Comparison of ENCODE assay signal across 1 cellular context in the genomic region with DNA sequence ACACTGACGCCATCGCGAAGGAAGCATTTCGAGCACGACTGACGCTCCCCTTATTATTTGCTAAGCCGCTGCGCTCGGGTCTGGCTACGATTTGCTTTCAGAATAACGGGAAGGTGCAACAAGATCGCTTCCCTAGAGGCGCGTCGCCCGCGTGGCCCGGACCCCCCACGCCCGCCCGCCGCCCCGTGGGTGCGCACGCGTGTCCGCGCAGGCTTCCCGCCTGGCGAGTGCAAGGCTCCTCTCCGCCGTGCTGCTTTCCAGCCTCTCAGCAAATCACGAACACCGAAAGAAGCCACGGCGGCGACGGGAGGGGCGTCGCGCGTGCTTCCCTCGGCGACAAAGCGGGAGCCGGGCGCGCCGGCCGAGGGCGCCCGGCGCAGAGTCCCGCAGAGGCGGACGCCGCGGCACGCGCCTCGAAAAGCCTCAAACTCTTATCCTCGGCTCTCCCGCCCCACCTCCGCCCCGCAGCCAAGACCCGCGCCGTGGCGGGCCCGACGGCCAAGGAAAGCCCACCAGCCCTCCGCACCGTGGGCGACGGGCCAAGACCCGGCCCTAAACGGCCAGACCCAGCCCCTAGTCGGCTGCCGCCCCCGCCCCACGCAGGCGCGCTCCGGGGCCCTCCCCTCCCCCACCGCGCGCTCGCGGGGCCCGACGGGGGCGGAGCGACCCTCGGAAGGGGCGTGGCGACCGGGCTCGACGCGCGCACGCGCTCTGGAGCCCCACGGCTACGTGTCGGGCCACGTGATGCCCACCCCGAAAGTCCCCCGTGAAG.
TF ChIP-seq lines count a peak whose summit lies in the region.

No MANE protein-coding gene starts in this region.

TF ChIP-seq in HepG2, 621 proteins besides CTCF, POLR2A, EP300 and RAD21 (continued from another document and continues in another):
- TF ChIP-seq, protein P1, sequence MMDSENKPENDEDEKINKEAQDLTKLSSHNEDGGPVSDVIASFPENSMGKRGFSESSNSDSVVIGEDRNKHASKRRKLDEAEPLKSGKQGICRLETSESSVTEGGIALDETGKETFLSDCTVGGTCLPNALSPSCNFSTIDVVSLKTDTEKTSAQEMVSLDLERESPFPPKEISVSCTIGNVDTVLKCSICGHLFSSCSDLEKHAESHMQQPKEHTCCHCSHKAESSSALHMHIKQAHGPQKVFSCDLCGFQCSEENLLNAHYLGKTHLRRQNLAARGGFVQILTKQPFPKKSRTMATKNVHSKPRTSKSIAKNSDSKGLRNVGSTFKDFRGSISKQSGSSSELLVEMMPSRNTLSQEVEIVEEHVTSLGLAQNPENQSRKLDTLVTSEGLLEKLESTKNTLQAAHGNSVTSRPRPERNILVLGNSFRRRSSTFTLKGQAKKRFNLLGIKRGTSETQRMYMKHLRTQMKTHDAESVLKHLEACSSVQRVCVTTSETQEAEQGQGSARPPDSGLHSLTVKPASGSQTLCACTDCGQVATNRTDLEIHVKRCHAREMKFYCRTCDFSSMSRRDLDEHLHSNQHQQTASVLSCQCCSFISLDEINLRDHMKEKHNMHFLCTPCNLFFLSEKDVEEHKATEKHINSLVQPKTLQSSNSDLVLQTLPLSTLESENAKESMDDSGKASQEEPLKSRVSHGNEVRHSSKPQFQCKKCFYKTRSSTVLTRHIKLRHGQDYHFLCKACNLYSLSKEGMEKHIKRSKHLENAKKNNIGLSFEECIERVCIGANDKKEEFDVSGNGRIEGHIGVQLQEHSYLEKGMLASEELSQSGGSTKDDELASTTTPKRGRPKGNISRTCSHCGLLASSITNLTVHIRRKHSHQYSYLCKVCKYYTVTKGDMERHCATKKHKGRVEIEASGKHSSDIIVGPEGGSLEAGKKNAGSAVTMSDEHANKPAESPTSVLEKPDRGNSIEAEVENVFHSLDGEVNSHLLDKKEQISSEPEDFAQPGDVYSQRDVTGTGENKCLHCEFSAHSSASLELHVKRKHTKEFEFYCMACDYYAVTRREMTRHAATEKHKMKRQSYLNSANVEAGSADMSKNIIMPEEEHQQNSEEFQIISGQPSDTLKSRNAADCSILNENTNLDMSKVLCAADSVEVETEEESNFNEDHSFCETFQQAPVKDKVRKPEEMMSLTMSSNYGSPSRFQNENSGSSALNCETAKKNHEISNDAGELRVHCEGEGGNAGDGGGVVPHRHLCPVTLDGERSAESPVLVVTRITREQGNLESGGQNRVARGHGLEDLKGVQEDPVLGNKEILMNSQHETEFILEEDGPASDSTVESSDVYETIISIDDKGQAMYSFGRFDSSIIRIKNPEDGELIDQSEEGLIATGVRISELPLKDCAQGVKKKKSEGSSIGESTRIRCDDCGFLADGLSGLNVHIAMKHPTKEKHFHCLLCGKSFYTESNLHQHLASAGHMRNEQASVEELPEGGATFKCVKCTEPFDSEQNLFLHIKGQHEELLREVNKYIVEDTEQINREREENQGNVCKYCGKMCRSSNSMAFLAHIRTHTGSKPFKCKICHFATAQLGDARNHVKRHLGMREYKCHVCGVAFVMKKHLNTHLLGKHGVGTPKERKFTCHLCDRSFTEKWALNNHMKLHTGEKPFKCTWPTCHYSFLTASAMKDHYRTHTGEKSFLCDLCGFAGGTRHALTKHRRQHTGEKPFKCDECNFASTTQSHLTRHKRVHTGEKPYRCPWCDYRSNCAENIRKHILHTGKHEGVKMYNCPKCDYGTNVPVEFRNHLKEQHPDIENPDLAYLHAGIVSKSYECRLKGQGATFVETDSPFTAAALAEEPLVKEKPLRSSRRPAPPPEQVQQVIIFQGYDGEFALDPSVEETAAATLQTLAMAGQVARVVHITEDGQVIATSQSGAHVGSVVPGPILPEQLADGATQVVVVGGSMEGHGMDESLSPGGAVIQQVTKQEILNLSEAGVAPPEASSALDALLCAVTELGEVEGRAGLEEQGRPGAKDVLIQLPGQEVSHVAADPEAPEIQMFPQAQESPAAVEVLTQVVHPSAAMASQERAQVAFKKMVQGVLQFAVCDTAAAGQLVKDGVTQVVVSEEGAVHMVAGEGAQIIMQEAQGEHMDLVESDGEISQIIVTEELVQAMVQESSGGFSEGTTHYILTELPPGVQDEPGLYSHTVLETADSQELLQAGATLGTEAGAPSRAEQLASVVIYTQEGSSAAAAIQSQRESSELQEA (CRISPR knock-in tag; IDR thresholded peaks at IDR 0.05; ENCODE audit: not compliant biosample characterization): peak; percentile 49
- TF ChIP-seq KDM1A (CRISPR knock-in tag; IDR thresholded peaks at IDR 0.05) (peak; percentile 48; the same call in 1 of the 2 replicates), GZF1 (CRISPR knock-in tag; IDR thresholded peaks at IDR 0.05) (no peak; the same call in 1 of the 2 replicates), NR1H2 (CRISPR knock-in tag; IDR thresholded peaks at IDR 0.05; ENCODE audit: borderline replicate concordance, low read depth) (no peak), KDM5B (CRISPR knock-in tag; IDR thresholded peaks at IDR 0.05; ENCODE audit: borderline replicate concordance) (peak; percentile 94), ZNF547 (CRISPR knock-in tag; IDR thresholded peaks at IDR 0.05) (peak; percentile 96), HHEX (CRISPR knock-in tag; IDR thresholded peaks at IDR 0.05) (no peak), ZNF552 (CRISPR knock-in tag; IDR thresholded peaks at IDR 0.05; ENCODE audit: borderline replicate concordance) (peak; percentile 69; the same call in 1 of the 2 replicates), ZNF773 (CRISPR knock-in tag; IDR thresholded peaks at IDR 0.05; ENCODE audit: borderline replicate concordance) (peak; percentile 31; the same call in 1 of the 2 replicates), HNRNPH1 (optimal IDR thresholded peaks at IDR 0.05; ENCODE audit: low read depth, low read length) (no peak), ZNF598 (CRISPR knock-in tag; IDR thresholded peaks at IDR 0.05; ENCODE audit: borderline replicate concordance) (peak; percentile 82; the same call in 1 of the 2 replicates), GABPB1 (CRISPR knock-in tag; IDR thresholded peaks at IDR 0.05) (peak; percentile 75), KDM2A (CRISPR knock-in tag; IDR thresholded peaks at IDR 0.05; ENCODE audit: borderline replicate concordance, low read depth) (peak; percentile 78), TARDBP (CRISPR knock-in tag; IDR thresholded peaks at IDR 0.05) (peak; percentile 80; the same call in 1 of the 2 replicates), SNAPC2 (CRISPR knock-in tag; IDR thresholded peaks at IDR 0.05) (peak; percentile 67; the same call in 1 of the 2 replicates), HOXA7 (CRISPR knock-in tag; IDR thresholded peaks at IDR 0.05) (no peak)
- TF ChIP-seq, protein P2, sequence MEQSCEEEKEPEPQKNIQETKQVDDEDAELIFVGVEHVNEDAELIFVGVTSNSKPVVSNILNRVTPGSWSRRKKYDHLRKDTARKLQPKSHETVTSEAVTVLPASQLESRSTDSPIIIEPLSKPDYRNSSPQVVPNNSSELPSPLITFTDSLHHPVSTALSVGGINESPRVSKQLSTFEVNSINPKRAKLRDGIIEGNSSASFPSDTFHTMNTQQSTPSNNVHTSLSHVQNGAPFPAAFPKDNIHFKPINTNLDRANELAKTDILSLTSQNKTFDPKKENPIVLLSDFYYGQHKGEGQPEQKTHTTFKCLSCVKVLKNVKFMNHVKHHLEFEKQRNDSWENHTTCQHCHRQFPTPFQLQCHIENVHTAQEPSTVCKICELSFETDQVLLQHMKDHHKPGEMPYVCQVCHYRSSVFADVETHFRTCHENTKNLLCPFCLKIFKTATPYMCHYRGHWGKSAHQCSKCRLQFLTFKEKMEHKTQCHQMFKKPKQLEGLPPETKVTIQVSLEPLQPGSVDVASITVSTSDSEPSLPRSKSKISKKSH (CRISPR knock-in tag; IDR thresholded peaks at IDR 0.05; ENCODE audit: borderline replicate concordance): peak; percentile 52; the same call in 1 of the 2 replicates
- TF ChIP-seq, protein P3, sequence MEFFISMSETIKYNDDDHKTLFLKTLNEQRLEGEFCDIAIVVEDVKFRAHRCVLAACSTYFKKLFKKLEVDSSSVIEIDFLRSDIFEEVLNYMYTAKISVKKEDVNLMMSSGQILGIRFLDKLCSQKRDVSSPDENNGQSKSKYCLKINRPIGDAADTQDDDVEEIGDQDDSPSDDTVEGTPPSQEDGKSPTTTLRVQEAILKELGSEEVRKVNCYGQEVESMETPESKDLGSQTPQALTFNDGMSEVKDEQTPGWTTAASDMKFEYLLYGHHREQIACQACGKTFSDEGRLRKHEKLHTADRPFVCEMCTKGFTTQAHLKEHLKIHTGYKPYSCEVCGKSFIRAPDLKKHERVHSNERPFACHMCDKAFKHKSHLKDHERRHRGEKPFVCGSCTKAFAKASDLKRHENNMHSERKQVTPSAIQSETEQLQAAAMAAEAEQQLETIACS (CRISPR knock-in tag; IDR thresholded peaks at IDR 0.05): peak; percentile 89
- TF ChIP-seq, protein P4, sequence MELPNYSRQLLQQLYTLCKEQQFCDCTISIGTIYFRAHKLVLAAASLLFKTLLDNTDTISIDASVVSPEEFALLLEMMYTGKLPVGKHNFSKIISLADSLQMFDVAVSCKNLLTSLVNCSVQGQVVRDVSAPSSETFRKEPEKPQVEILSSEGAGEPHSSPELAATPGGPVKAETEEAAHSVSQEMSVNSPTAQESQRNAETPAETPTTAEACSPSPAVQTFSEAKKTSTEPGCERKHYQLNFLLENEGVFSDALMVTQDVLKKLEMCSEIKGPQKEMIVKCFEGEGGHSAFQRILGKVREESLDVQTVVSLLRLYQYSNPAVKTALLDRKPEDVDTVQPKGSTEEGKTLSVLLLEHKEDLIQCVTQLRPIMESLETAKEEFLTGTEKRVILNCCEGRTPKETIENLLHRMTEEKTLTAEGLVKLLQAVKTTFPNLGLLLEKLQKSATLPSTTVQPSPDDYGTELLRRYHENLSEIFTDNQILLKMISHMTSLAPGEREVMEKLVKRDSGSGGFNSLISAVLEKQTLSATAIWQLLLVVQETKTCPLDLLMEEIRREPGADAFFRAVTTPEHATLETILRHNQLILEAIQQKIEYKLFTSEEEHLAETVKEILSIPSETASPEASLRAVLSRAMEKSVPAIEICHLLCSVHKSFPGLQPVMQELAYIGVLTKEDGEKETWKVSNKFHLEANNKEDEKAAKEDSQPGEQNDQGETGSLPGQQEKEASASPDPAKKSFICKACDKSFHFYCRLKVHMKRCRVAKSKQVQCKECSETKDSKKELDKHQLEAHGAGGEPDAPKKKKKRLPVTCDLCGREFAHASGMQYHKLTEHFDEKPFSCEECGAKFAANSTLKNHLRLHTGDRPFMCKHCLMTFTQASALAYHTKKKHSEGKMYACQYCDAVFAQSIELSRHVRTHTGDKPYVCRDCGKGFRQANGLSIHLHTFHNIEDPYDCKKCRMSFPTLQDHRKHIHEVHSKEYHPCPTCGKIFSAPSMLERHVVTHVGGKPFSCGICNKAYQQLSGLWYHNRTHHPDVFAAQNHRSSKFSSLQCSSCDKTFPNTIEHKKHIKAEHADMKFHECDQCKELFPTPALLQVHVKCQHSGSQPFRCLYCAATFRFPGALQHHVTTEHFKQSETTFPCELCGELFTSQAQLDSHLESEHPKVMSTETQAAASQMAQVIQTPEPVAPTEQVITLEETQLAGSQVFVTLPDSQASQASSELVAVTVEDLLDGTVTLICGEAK (IDR thresholded peaks at IDR 0.05): no peak
- TF ChIP-seq, protein P4 (CRISPR knock-in tag; IDR thresholded peaks at IDR 0.05): peak; percentile 73
- TF ChIP-seq, protein P5, sequence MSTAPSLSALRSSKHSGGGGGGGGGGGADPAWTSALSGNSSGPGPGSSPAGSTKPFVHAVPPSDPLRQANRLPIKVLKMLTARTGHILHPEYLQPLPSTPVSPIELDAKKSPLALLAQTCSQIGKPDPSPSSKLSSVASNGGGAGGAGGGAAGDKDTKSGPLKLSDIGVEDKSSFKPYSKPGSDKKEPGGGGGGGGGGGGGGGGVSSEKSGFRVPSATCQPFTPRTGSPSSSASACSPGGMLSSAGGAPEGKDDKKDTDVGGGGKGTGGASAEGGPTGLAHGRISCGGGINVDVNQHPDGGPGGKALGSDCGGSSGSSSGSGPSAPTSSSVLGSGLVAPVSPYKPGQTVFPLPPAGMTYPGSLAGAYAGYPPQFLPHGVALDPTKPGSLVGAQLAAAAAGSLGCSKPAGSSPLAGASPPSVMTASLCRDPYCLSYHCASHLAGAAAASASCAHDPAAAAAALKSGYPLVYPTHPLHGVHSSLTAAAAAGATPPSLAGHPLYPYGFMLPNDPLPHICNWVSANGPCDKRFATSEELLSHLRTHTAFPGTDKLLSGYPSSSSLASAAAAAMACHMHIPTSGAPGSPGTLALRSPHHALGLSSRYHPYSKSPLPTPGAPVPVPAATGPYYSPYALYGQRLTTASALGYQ (CRISPR knock-in tag; IDR thresholded peaks at IDR 0.05): peak; percentile 16; the same call in 1 of the 2 replicates
- TF ChIP-seq, protein P6, sequence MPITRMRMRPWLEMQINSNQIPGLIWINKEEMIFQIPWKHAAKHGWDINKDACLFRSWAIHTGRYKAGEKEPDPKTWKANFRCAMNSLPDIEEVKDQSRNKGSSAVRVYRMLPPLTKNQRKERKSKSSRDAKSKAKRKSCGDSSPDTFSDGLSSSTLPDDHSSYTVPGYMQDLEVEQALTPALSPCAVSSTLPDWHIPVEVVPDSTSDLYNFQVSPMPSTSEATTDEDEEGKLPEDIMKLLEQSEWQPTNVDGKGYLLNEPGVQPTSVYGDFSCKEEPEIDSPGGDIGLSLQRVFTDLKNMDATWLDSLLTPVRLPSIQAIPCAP (CRISPR knock-in tag; IDR thresholded peaks at IDR 0.05; ENCODE audit: low read depth): peak; percentile 52; the same call in 1 of the 2 replicates
- TF ChIP-seq, protein P7, sequence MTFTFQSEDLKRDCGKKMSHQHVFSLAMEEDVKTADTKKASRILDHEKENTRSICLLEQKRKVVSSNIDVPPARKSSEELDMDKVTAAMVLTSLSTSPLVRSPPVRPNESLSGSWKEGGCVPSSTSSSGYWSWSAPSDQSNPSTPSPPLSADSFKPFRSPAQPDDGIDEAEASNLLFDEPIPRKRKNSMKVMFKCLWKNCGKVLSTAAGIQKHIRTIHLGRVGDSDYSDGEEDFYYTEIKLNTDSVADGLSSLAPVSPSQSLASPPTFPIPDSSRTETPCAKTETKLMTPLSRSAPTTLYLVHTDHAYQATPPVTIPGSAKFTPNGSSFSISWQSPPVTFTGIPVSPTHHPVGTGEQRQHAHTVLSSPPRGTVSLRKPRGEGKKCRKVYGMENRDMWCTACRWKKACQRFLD (CRISPR knock-in tag; IDR thresholded peaks at IDR 0.05; ENCODE audit: borderline replicate concordance): no peak
